Comparison of ENCODE assay signal across 20 cellular contexts in the genomic region with DNA sequence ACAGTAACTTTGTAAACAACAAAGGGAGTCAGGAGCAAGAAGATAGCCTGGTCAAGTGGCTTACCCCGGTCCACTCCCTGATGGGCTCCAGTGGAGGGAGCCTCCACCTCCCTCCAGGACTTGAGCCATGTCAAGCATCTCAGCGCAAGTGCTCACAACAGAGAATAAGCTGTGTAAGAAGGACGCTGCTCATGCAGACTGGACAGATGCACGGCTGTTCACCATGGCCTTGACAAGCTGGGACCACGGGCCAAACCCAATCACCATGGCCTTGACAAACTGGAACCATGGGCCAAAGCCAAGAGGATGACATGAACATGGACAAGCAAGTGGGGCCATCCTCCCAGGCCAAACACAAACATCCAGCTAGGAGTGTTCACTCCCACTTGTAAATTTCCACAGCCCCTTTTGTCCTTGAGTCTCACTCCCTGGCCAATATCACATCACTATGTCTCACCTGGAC. TPM values are rescaled to one million over a fixed set of nuclear protein-coding genes. Genes with fewer than 3 reads are reported as not detected.
DNase-seq lines count a peak whose midpoint lies in the region; ATAC-seq and TF ChIP-seq lines count a peak whose summit lies in the region.
"Had no signal": no experiment of that assay in that cellular context is flagged by ENCODE, and none has a peak within 500 bp of the region (broad histone marks: within the 10 kb centered on the region; RNA-seq: fewer than 3 reads in every experiment).

No MANE protein-coding gene starts in this region.

- no peak for TF ChIP-seq CTCF in CD14-positive monocyte (IDR thresholded peaks at IDR 0.05)
- TF ChIP-seq CTCF in RWPE2 (IDR thresholded peaks at IDR 0.05; ENCODE audit: poor library complexity, severe bottlenecking), result no peak
- TF ChIP-seq CTCF in lower lobe of right lung (IDR thresholded peaks at IDR 0.05), result no peak

- intact Hi-C loops in CD14-positive monocyte (cut with micrococcal nuclease), result no loop called here
- intact Hi-C loops in lower lobe of right lung (cut with DNase I), result no loop called here

- H3K4me3 ChIP-seq in RWPE2 (ENCODE audit: severe bottlenecking) (no peak overlapping the region), lower lobe of right lung (no peak overlapping the region)
- H3K4me3 ChIP-seq: GM23248, HAP-1 had no signal

- H3K27me3 Mint-ChIP-seq in CD14-positive monocyte (ENCODE audit: low read depth in 3 of 3), result peaks cover 48 to 58% (median 51%) of the 10 kb centered on the region in 3 donors
- peaks cover 55 to 77% of the 10 kb centered on the region in 2 donors for H3K27me3 Mint-ChIP-seq in stimulated activated naive B cell treated with anti-CD40 and anti-IgM and Interleukin-4, amounts not matched to agents 10 μg/mL and 1 μg/mL and 100 μg/mL, for 72 hours

- H3K4me1 ChIP-seq in RWPE2 (ENCODE audit: insufficient read depth, poor library complexity, severe bottlenecking) (peaks cover 4% of the 10 kb centered on the region), lower lobe of right lung (peaks cover 32% of the 10 kb centered on the region)
- H3K4me1 ChIP-seq: BE2C, HAP-1 had no signal

- H3K4me3 Mint-ChIP-seq in CD14-positive monocyte, result no peak overlapping the region
- H3K4me3 Mint-ChIP-seq in stimulated activated naive B cell treated with anti-CD40 and anti-IgM and Interleukin-4, amounts not matched to agents 10 μg/mL and 1 μg/mL and 100 μg/mL, for 72 hours, result no peak overlapping the region
- H3K4me3 Mint-ChIP-seq: CD4-positive, CD25-positive, alpha-beta regulatory T cell had no signal

- H3K27me3 ChIP-seq in RWPE2 (ENCODE audit: insufficient read depth, poor library complexity, severe bottlenecking) (no peaks in the 10 kb centered on the region), lower lobe of right lung (ENCODE audit: low read depth) (peaks cover 14% of the 10 kb centered on the region)

- H3K36me3 Mint-ChIP-seq in CD14-positive monocyte, result peaks cover 0 to 4% of the 10 kb centered on the region in 2 donors
- H3K36me3 Mint-ChIP-seq in stimulated activated naive B cell treated with anti-CD40 and anti-IgM and Interleukin-4, amounts not matched to agents 10 μg/mL and 1 μg/mL and 100 μg/mL, for 72 hours, result peaks cover 4 to 9% of the 10 kb centered on the region in 2 donors

- H3K9me3 ChIP-seq in RWPE2 (ENCODE audit: severe bottlenecking), result no peaks in the 10 kb centered on the region
- H3K9me3 ChIP-seq in lower lobe of right lung, result no peaks in the 10 kb centered on the region
- H3K9me3 ChIP-seq: BE2C, HAP-1, SK-N-SH had no signal

- DNase-seq in CD14-positive monocyte (ENCODE audit: low spot score) (peak; percentile 30), RWPE2 (ENCODE audit: low spot score) (peak; percentile 26), lower lobe of right lung (peak; percentile 17), NOMO-1 treated with dmso at 0.1 percent for 144 hours (lab: John Stamatoyannopoulos, UW; ENCODE audit: unreplicated experiment) (no peak)
- DNase-seq in stimulated activated naive B cell treated with anti-CD40 and anti-IgM and Interleukin-4, amounts not matched to agents 10 μg/mL and 1 μg/mL and 100 μg/mL, for 72 hours, result no peak
- DNase-seq in stimulated activated CD4-positive, alpha-beta T cell treated with anti-CD3 and anti-CD28 coated beads, Interleukin-15, amount 100 ng/mL, for 24 hours, result no peak
- DNase-seq: BE2C, COR-L47, DMS 273 treated with DMSO at 0.1 percent for 48 hours, Kasumi-1, NCI-H1694, NCI-H2081, NCI-H2171, NCI-H524, SHP77, SK-N-SH had no signal

- no peak for ATAC-seq in RWPE2 (ENCODE audit: low read depth)
- no peak for ATAC-seq in lower lobe of right lung
- ATAC-seq in stimulated activated naive B cell treated with anti-CD40 and anti-IgM and Interleukin-4, amounts not matched to agents 10 μg/mL and 1 μg/mL and 100 μg/mL, for 72 hours (replicated peaks), result peak; percentile 17 to 28
- ATAC-seq in HG02852 (IDR thresholded peaks at IDR 0.05; ENCODE audit: unreplicated experiment), result no peak

- H3K36me3 ChIP-seq in RWPE2 (ENCODE audit: low read depth), result no peaks in the 10 kb centered on the region
- H3K36me3 ChIP-seq in lower lobe of right lung, result no peaks in the 10 kb centered on the region
- H3K36me3 ChIP-seq: BE2C, HAP-1 had no signal

- H3K27ac ChIP-seq in RWPE2 (ENCODE audit: poor library complexity, severe bottlenecking) (no peak overlapping the region), lower lobe of right lung (no peak overlapping the region)
- H3K27ac ChIP-seq: GM23248 had no signal

- no peak overlapping the region for H3K27ac Mint-ChIP-seq in CD14-positive monocyte
- H3K27ac Mint-ChIP-seq in stimulated activated naive B cell treated with anti-CD40 and anti-IgM and Interleukin-4, amounts not matched to agents 10 μg/mL and 1 μg/mL and 100 μg/mL, for 72 hours, result no peak overlapping the region
- H3K27ac Mint-ChIP-seq: CD4-positive, CD25-positive, alpha-beta regulatory T cell had no signal

- peaks cover 5 to 23% (median 7%) of the 10 kb centered on the region in 7 donors for H3K9me3 Mint-ChIP-seq in CD14-positive monocyte
- no peaks in the 10 kb centered on the region for H3K9me3 Mint-ChIP-seq in stimulated activated naive B cell treated with anti-CD40 and anti-IgM and Interleukin-4, amounts not matched to agents 10 μg/mL and 1 μg/mL and 100 μg/mL, for 72 hours

- H3K4me1 Mint-ChIP-seq in CD14-positive monocyte, result peaks cover 9% of the 10 kb centered on the region
- peaks cover 12 to 22% of the 10 kb centered on the region in 2 donors for H3K4me1 Mint-ChIP-seq in stimulated activated naive B cell treated with anti-CD40 and anti-IgM and Interleukin-4, amounts not matched to agents 10 μg/mL and 1 μg/mL and 100 μg/mL, for 72 hours

RNA-seq across cellular contexts. Expression of a gene that starts 3.4 kb away (rescaled TPM):
- not detected for polyA plus RNA-seq in CD14-positive monocyte
- 12.3 TPM for total RNA-seq in lower lobe of right lung

Comparison
In these comparisons a context has a peak if more than half of its experiments do, and no peak if none do; other contexts are left out.
1. DNase-seq: peak in CD14-positive monocyte (single experiment), RWPE2 (single experiment) and lower lobe of right lung (single experiment); none in stimulated activated naive B cell treated with anti-CD40 and anti-IgM and Interleukin-4, amounts not matched to agents 10 μg/mL and 1 μg/mL and 100 μg/mL, for 72 hours (single experiment), NOMO-1 treated with dmso at 0.1 percent for 144 hours (single experiment) and stimulated activated CD4-positive, alpha-beta T cell treated with anti-CD3 and anti-CD28 coated beads, Interleukin-15, amount 100 ng/mL, for 24 hours (single experiment).
2. ATAC-seq: peak in stimulated activated naive B cell treated with anti-CD40 and anti-IgM and Interleukin-4, amounts not matched to agents 10 μg/mL and 1 μg/mL and 100 μg/mL, for 72 hours (2 of 2); none in RWPE2 (single experiment), lower lobe of right lung (0 of 2) and HG02852 (single experiment).